In genomic region chr19:9935409-9936062, GRCh38 we compare ENCODE assay signal across 9 cellular contexts. TPM values are rescaled to one million over a fixed set of nuclear protein-coding genes. Genes with fewer than 3 reads are reported as not detected.
A peak's percentile ranks its signal among the peaks of the same experiment; 100 is the strongest.
DNase-seq lines count a peak whose midpoint lies in the region; ATAC-seq and TF ChIP-seq lines count a peak whose summit lies in the region.
"Had no signal": no experiment of that assay in that cellular context is flagged by ENCODE, and none has a peak within 500 bp of the region (broad histone marks: within the 10 kb centered on the region; RNA-seq: fewer than 3 reads in every experiment).

No MANE protein-coding gene starts in this region.

- H3K9me3 Mint-ChIP-seq in activated CD4-positive, alpha-beta T cell treated with anti-CD3 and anti-CD28 coated beads for 36 hours (ENCODE audit: low read depth): no peaks in the 10 kb centered on the region
- no peaks in the 10 kb centered on the region for H3K9me3 Mint-ChIP-seq in activated B cell treated with CpG ODN at 0.5 μM for 24 hours

- H3K27ac Mint-ChIP-seq in activated CD4-positive, alpha-beta T cell treated with anti-CD3 and anti-CD28 coated beads for 36 hours: peak overlapping the region; percentile 9
- peak overlapping the region; percentile 7 for H3K27ac Mint-ChIP-seq in activated B cell treated with CpG ODN at 0.5 μM for 24 hours

- peaks cover 25% of the 10 kb centered on the region for H3K4me1 Mint-ChIP-seq in activated CD4-positive, alpha-beta T cell treated with anti-CD3 and anti-CD28 coated beads for 36 hours
- H3K4me1 Mint-ChIP-seq in activated B cell treated with CpG ODN at 0.5 μM for 24 hours: peaks cover 27% of the 10 kb centered on the region

- intact Hi-C loops in activated CD4-positive, alpha-beta T cell treated with anti-CD3 and anti-CD28 coated beads for 36 hours (cut with DNase I, micrococcal nuclease): loop anchor here (2.0 to 10.0 kb wide), 3 partner anchors 169 to 449 kb away; partner anchors contain the start of gene TYK2 (in 1 of the 2)
- intact Hi-C loops in activated B cell treated with CpG ODN at 0.5 μM for 24 hours (cut with micrococcal nuclease): loop anchor here (2.0 kb wide), 1 partner anchor 323 kb away; no protein-coding TSS in a partner anchor

- ATAC-seq in activated CD4-positive, alpha-beta T cell treated with anti-CD3 and anti-CD28 coated beads for 36 hours: peak; percentile 10
- no peak for ATAC-seq in activated B cell treated with CpG ODN at 0.5 μM for 24 hours (ENCODE audit: low read depth)
- ATAC-seq: foreskin keratinocyte had no signal

- H3K27me3 Mint-ChIP-seq in activated CD4-positive, alpha-beta T cell treated with anti-CD3 and anti-CD28 coated beads for 36 hours: peaks cover 45% of the 10 kb centered on the region
- H3K27me3 Mint-ChIP-seq in activated B cell treated with CpG ODN at 0.5 μM for 24 hours: peaks cover 54% of the 10 kb centered on the region

- DNase-seq in activated CD4-positive, alpha-beta T cell treated with anti-CD3 and anti-CD28 coated beads for 36 hours: no peak
- no peak for DNase-seq in activated CD4-positive, alpha-beta T cell treated with anti-CD3 and anti-CD28 coated beads, Interleukin-2, amount 50 U/mL, for 4 hours
- no peak for DNase-seq in activated B cell treated with CpG ODN at 0.5 μM for 24 hours
- DNase-seq in NCI-H774 (lab: John Stamatoyannopoulos, UW): no peak
- no peak for DNase-seq in KG1 (lab: John Stamatoyannopoulos, UW)
- no peak for DNase-seq in SW 1271 (lab: John Stamatoyannopoulos, UW)
- DNase-seq: foreskin keratinocyte had no signal

- H3K27me3 ChIP-seq in layer of hippocampus (ENCODE audit: control insufficient read depth, insufficient read depth, low read length) (peaks cover 9% of the 10 kb centered on the region), stomach smooth muscle (ENCODE audit: control insufficient read depth in 1 of 2, insufficient read depth in 2 of 2, low read length in 2 of 2) (peaks cover 45% of the 10 kb centered on the region in 2 donors)

- peak overlapping the region; percentile 35 to 63 for H3K4me3 ChIP-seq in stomach smooth muscle (ENCODE audit: low read length in 2 of 2)

- H3K36me3 Mint-ChIP-seq in activated CD4-positive, alpha-beta T cell treated with anti-CD3 and anti-CD28 coated beads for 36 hours (ENCODE audit: low read depth): no peaks in the 10 kb centered on the region
- H3K36me3 Mint-ChIP-seq in activated B cell treated with CpG ODN at 0.5 μM for 24 hours (ENCODE audit: low read depth): no peaks in the 10 kb centered on the region

- TF ChIP-seq CTCF in activated B cell treated with CpG ODN at 0.5 μM for 24 hours (IDR thresholded peaks at IDR 0.05): no peak

- H3K4me3 Mint-ChIP-seq in activated CD4-positive, alpha-beta T cell treated with anti-CD3 and anti-CD28 coated beads for 36 hours: peak overlapping the region; percentile 51
- H3K4me3 Mint-ChIP-seq in activated B cell treated with CpG ODN at 0.5 μM for 24 hours: peak overlapping the region; percentile 52

- peaks cover 16% of the 10 kb centered on the region for H3K4me1 ChIP-seq in stomach smooth muscle (ENCODE audit: control insufficient read depth, insufficient read depth, low read length)
- H3K4me1 ChIP-seq: foreskin keratinocyte had no signal

- no peaks in the 10 kb centered on the region for H3K9me3 ChIP-seq in stomach smooth muscle (ENCODE audit: control insufficient read depth in 2 of 2, low read length in 2 of 2)

- CTCF ChIA-PET in activated CD4-positive, alpha-beta T cell treated with anti-CD3 and anti-CD28 coated beads for 36 hours (lab: Charles Lee): no interaction called here
- CTCF ChIA-PET in activated B cell treated with CpG ODN at 0.5 μM for 24 hours (lab: Charles Lee): interaction anchor here (1.6 kb wide), 1 partner anchor 315 kb away, joined by 4 read pairs; no protein-coding TSS in a partner anchor

- POLR2A ChIA-PET in activated CD4-positive, alpha-beta T cell treated with anti-CD3 and anti-CD28 coated beads for 36 hours (lab: Charles Lee): no interaction called here
- POLR2A ChIA-PET in activated B cell treated with CpG ODN at 0.5 μM for 24 hours (lab: Charles Lee): no interaction called here

- H3K27ac ChIP-seq in layer of hippocampus (ENCODE audit: low read depth, low read length) (peak overlapping the region; percentile 22), stomach smooth muscle (ENCODE audit: low read length) (no peak overlapping the region)
- H3K27ac ChIP-seq: foreskin keratinocyte had no signal

- H3K9ac ChIP-seq in stomach smooth muscle (ENCODE audit: low read length in 2 of 2): no peak overlapping the region

- no peaks in the 10 kb centered on the region for H3K36me3 ChIP-seq in stomach smooth muscle (ENCODE audit: control insufficient read depth in 2 of 2, insufficient read depth in 2 of 2, low read length in 2 of 2)

RNA-seq across cellular contexts. Expression of gene OLFM2, which starts 0.8 kb away (rescaled TPM):
- 1 to 10 TPM; 1.3 to 1.8 TPM for total RNA-seq in activated CD4-positive, alpha-beta T cell treated with anti-CD3 and anti-CD28 coated beads for 36 hours
- not detected in 2 replicates for total RNA-seq in activated B cell treated with CpG ODN at 0.5 μM for 24 hours
